Comparison of ENCODE assay signal across 8 cellular contexts in the genomic region with DNA sequence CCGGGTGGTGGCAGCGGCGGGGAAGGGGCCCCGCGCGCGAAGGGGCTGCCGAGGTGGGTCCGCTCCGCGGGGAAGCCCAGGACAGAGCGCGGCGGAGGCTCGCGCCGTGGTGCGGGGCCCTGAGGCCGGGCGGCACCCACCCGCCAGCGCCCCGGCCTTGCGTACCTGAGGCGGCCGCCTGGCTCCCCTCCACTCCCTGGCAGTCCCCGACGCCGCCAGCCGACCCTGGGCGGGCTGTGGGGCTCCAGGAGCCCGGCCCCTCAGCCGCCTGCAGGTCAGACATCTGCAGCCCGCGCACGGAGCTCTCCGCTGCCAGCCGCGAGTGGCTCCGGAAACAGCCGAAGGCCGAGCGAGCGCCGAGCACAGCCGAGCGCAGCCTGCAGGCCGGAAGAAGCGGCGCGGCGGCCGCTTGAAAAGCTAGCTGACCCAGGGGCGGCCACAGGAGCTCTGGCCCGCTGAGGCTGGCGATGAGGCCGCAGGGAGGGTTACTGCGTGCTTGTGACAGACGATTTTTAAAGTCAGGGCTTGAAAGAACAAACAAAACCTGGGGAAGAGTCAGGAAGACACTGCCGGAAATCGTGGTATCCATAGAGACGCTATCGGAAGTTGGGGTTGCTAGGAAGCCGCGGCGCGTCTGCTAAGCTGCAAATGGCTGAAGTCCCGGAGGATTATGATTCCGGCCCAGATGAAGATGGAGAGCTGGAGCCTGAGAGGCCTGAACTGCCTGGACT. TPM values are rescaled to one million over a fixed set of nuclear protein-coding genes. Genes with fewer than 3 reads are reported as not detected.
A peak's percentile ranks its signal among the peaks of the same experiment; 100 is the strongest.
DNase-seq lines count a peak whose midpoint lies in the region; ATAC-seq, FAIRE-seq and TF ChIP-seq lines count a peak whose summit lies in the region.

TSS of gene SAMD15 (plus strand) at position 609 of the 731 bp plus-strand sequence. CDS start at position 649, 40 bp downstream.
TSS of gene TMED8 (minus strand) at position 324 of the 731 bp plus-strand sequence. CDS start at position 283, 41 bp downstream.

- H4K20me1 ChIP-seq in neural cell (ENCODE audit: insufficient read depth): no peaks in the 10 kb centered on the region

- H3K4me3 ChIP-seq in fibroblast of villous mesenchyme (ENCODE audit: low read depth, low read length) (peak within 1 kb of the TSS; percentile 93), neural cell (ENCODE audit: low read length) (peak within 1 kb of the TSS; percentile 92)

- H3K9me3 Mint-ChIP-seq in activated T-helper 2 cell treated with anti-CD3 and anti-CD28 coated beads, Interferon-gamma antibody, Interleukin-2, Interleukin-4, amounts not matched to agents 10 μg/mL and 5 μg/mL and 100 μg/mL, durations not matched to agents 14 hours and 24 hours and 36 hours: peaks cover 9% of the 10 kb centered on the region
- peaks cover 11 to 13% of the 10 kb centered on the region in 2 donors for H3K9me3 Mint-ChIP-seq in stimulated activated naive CD8-positive, alpha-beta T cell treated with anti-CD3 and anti-CD28 coated beads, Interleukin-15, amount 100 ng/mL, for 72 hours

- H3K27ac Mint-ChIP-seq in activated T-helper 2 cell treated with anti-CD3 and anti-CD28 coated beads, Interferon-gamma antibody, Interleukin-2, Interleukin-4, amounts not matched to agents 10 μg/mL and 5 μg/mL and 100 μg/mL, durations not matched to agents 14 hours and 24 hours and 36 hours: peak within 1 kb of the TSS; percentile 89
- peak within 1 kb of the TSS; percentile 96 to 97 for H3K27ac Mint-ChIP-seq in stimulated activated naive CD8-positive, alpha-beta T cell treated with anti-CD3 and anti-CD28 coated beads, Interleukin-15, amount 100 ng/mL, for 72 hours

- TF ChIP-seq CTCF in fibroblast of villous mesenchyme (IDR thresholded peaks at IDR 0.05; ENCODE audit: insufficient read depth, low read depth, low read length): peak; percentile 4
- peak; percentile 76 for TF ChIP-seq CTCF in neural cell (IDR thresholded peaks at IDR 0.05; ENCODE audit: poor library complexity, severe bottlenecking)

- H3K9me2 ChIP-seq in neural cell (ENCODE audit: insufficient read depth, low read length): no peaks in the 10 kb centered on the region

- peak within 1 kb of the TSS; percentile 95 for H2AFZ ChIP-seq in neural cell (ENCODE audit: low read depth, low read length)

- peaks cover 11% of the 10 kb centered on the region for H3K79me2 ChIP-seq in neural cell (replicated peaks; ENCODE audit: insufficient read depth, low read length)

- intact Hi-C loops in activated T-helper 2 cell treated with anti-CD3 and anti-CD28 coated beads, Interferon-gamma antibody, Interleukin-2, Interleukin-4, amounts not matched to agents 10 μg/mL and 5 μg/mL and 100 μg/mL, durations not matched to agents 14 hours and 24 hours and 36 hours (cut with micrococcal nuclease): loop anchor here (1.0 to 5.0 kb wide), 4 partner anchors 56 to 240 kb away; partner anchors contain the start of genes GSTZ1 and VIPAS39

- H3K36me3 Mint-ChIP-seq in activated T-helper 2 cell treated with anti-CD3 and anti-CD28 coated beads, Interferon-gamma antibody, Interleukin-2, Interleukin-4, amounts not matched to agents 10 μg/mL and 5 μg/mL and 100 μg/mL, durations not matched to agents 14 hours and 24 hours and 36 hours (ENCODE audit: low read depth): peaks cover 30% of the 10 kb centered on the region

- peak within 1 kb of the TSS; percentile 90 for H3K4me3 Mint-ChIP-seq in activated T-helper 2 cell treated with anti-CD3 and anti-CD28 coated beads, Interferon-gamma antibody, Interleukin-2, Interleukin-4, amounts not matched to agents 10 μg/mL and 5 μg/mL and 100 μg/mL, durations not matched to agents 14 hours and 24 hours and 36 hours (ENCODE audit: low read depth)
- peak within 1 kb of the TSS in 1 of 2 donors; percentile 96 for H3K4me3 Mint-ChIP-seq in stimulated activated naive CD8-positive, alpha-beta T cell treated with anti-CD3 and anti-CD28 coated beads, Interleukin-15, amount 100 ng/mL, for 72 hours

- peak; percentile 83 for DNase-seq in EL
- DNase-seq in RCC 7860 (ENCODE audit: low spot score): peak; percentile 43
- peak; percentile 80 for DNase-seq in activated T-helper 2 cell treated with anti-CD3 and anti-CD28 coated beads, Interferon-gamma antibody, Interleukin-2, Interleukin-4, amounts not matched to agents 10 μg/mL and 5 μg/mL and 100 μg/mL, durations not matched to agents 14 hours and 24 hours and 36 hours (ENCODE audit: low spot score)
- peak; percentile 84 for DNase-seq in fibroblast of villous mesenchyme (ENCODE audit: low read depth)
- DNase-seq in stimulated activated naive CD8-positive, alpha-beta T cell treated with anti-CD3 and anti-CD28 coated beads, Interleukin-15, amount 100 ng/mL, for 72 hours: peak; percentile 84

- H3K27ac ChIP-seq in KOPT-K1 (ENCODE audit: low read depth, low read length, poor library complexity, severe bottlenecking) (peak within 1 kb of the TSS; percentile 76), neural cell (ENCODE audit: low read length) (peak within 1 kb of the TSS; percentile 93)

- no peaks in the 10 kb centered on the region for H3K27me3 ChIP-seq in neural cell (ENCODE audit: insufficient read depth, low read depth, low read length)

- peak; percentile 65 for ATAC-seq in GM21786 (IDR thresholded peaks at IDR 0.05; ENCODE audit: unreplicated experiment)
- ATAC-seq in stimulated activated naive CD8-positive, alpha-beta T cell treated with anti-CD3 and anti-CD28 coated beads, Interleukin-15, amount 100 ng/mL, for 72 hours: peak; percentile 96

- H3K9ac ChIP-seq in neural cell (ENCODE audit: low read length): peak within 1 kb of the TSS; percentile 90

- H3K4me1 Mint-ChIP-seq in activated T-helper 2 cell treated with anti-CD3 and anti-CD28 coated beads, Interferon-gamma antibody, Interleukin-2, Interleukin-4, amounts not matched to agents 10 μg/mL and 5 μg/mL and 100 μg/mL, durations not matched to agents 14 hours and 24 hours and 36 hours (ENCODE audit: low read depth): peaks cover 37% of the 10 kb centered on the region
- H3K4me1 Mint-ChIP-seq in stimulated activated naive CD8-positive, alpha-beta T cell treated with anti-CD3 and anti-CD28 coated beads, Interleukin-15, amount 100 ng/mL, for 72 hours: peaks cover 40% of the 10 kb centered on the region

- H3K36me3 ChIP-seq in KOPT-K1 (ENCODE audit: insufficient read depth, low read length) (no peaks in the 10 kb centered on the region), neural cell (ENCODE audit: insufficient read depth, low read length) (no peaks in the 10 kb centered on the region)

- H3K27me3 Mint-ChIP-seq in activated T-helper 2 cell treated with anti-CD3 and anti-CD28 coated beads, Interferon-gamma antibody, Interleukin-2, Interleukin-4, amounts not matched to agents 10 μg/mL and 5 μg/mL and 100 μg/mL, durations not matched to agents 14 hours and 24 hours and 36 hours (ENCODE audit: low read depth): peaks cover 2% of the 10 kb centered on the region
- H3K27me3 Mint-ChIP-seq in stimulated activated naive CD8-positive, alpha-beta T cell treated with anti-CD3 and anti-CD28 coated beads, Interleukin-15, amount 100 ng/mL, for 72 hours: no peaks in the 10 kb centered on the region

- no peak for FAIRE-seq in RCC 7860 (lab: Jason Lieb, UNC)

- no peaks in the 10 kb centered on the region for H3F3A ChIP-seq in neural cell (ENCODE audit: insufficient read depth, low read length, poor library complexity, severe bottlenecking)

- no peak for TF ChIP-seq EP300 in neural cell (conservative IDR thresholded peaks at IDR 0.05; ENCODE audit: poor library complexity, severe bottlenecking)

- peak within 1 kb of the TSS; percentile 96 for H3K4me2 ChIP-seq in neural cell (ENCODE audit: low read length)

- TF ChIP-seq RAD21 in neural cell (conservative IDR thresholded peaks at IDR 0.05): no peak

- no peaks in the 10 kb centered on the region for H3K9me3 ChIP-seq in KOPT-K1 (ENCODE audit: insufficient read depth, low read length, poor library complexity, severe bottlenecking)
- no peaks in the 10 kb centered on the region for H3K9me3 ChIP-seq in neural cell (ENCODE audit: low read length)

TF ChIP-seq in neural cell, 6 proteins besides CTCF, POLR2A, EP300 and RAD21 (continues in another document):
- peak; percentile 48 for TF ChIP-seq SMC3 (conservative IDR thresholded peaks at IDR 0.05; ENCODE audit: poor library complexity)
- TF ChIP-seq MXI1 (conservative IDR thresholded peaks at IDR 0.05; ENCODE audit: poor library complexity, severe bottlenecking): peak; percentile 93
- TF ChIP-seq, protein P1, sequence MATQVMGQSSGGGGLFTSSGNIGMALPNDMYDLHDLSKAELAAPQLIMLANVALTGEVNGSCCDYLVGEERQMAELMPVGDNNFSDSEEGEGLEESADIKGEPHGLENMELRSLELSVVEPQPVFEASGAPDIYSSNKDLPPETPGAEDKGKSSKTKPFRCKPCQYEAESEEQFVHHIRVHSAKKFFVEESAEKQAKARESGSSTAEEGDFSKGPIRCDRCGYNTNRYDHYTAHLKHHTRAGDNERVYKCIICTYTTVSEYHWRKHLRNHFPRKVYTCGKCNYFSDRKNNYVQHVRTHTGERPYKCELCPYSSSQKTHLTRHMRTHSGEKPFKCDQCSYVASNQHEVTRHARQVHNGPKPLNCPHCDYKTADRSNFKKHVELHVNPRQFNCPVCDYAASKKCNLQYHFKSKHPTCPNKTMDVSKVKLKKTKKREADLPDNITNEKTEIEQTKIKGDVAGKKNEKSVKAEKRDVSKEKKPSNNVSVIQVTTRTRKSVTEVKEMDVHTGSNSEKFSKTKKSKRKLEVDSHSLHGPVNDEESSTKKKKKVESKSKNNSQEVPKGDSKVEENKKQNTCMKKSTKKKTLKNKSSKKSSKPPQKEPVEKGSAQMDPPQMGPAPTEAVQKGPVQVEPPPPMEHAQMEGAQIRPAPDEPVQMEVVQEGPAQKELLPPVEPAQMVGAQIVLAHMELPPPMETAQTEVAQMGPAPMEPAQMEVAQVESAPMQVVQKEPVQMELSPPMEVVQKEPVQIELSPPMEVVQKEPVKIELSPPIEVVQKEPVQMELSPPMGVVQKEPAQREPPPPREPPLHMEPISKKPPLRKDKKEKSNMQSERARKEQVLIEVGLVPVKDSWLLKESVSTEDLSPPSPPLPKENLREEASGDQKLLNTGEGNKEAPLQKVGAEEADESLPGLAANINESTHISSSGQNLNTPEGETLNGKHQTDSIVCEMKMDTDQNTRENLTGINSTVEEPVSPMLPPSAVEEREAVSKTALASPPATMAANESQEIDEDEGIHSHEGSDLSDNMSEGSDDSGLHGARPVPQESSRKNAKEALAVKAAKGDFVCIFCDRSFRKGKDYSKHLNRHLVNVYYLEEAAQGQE (IDR thresholded peaks at IDR 0.05; ENCODE audit: borderline replicate concordance): peak; percentile 18

RNA-seq across cellular contexts. Expression of gene SAMD15, which starts in this region (rescaled TPM):
- 0.41 and 0.57 TPM in 2 replicates for total RNA-seq in activated T-helper 2 cell treated with anti-CD3 and anti-CD28 coated beads, Interferon-gamma antibody, Interleukin-2, Interleukin-4, amounts not matched to agents 10 μg/mL and 5 μg/mL and 100 μg/mL, durations not matched to agents 14 hours and 24 hours and 36 hours
- 1.3 and 1.6 TPM in 2 replicates for total RNA-seq in fibroblast of villous mesenchyme
- 2.8 and 5.8 TPM in 2 replicates for polyA plus RNA-seq in neural cell
- polyA minus RNA-seq in neural cell: 12.7 and 13.3 TPM in 2 replicates

RNA-seq across cellular contexts. Expression of gene TMED8, which starts in this region (rescaled TPM):
- 28.0 and 29.0 TPM in 2 replicates for total RNA-seq in activated T-helper 2 cell treated with anti-CD3 and anti-CD28 coated beads, Interferon-gamma antibody, Interleukin-2, Interleukin-4, amounts not matched to agents 10 μg/mL and 5 μg/mL and 100 μg/mL, durations not matched to agents 14 hours and 24 hours and 36 hours
- total RNA-seq in fibroblast of villous mesenchyme: 9.3 and 12.5 TPM in 2 replicates
- 15.6 and 16.5 TPM in 2 replicates for polyA plus RNA-seq in neural cell
- polyA minus RNA-seq in neural cell: 36.0 and 39.2 TPM in 2 replicates

Comparison
In these comparisons a context has a peak if more than half of its experiments do, and no peak if none do; other contexts are left out.
1. Peak in every context shown above with its lines: DNase-seq, ATAC-seq, H3K4me3 ChIP-seq and H3K27ac ChIP-seq.